8 cellular contexts compared by ENCODE assay signal in the genomic region with DNA sequence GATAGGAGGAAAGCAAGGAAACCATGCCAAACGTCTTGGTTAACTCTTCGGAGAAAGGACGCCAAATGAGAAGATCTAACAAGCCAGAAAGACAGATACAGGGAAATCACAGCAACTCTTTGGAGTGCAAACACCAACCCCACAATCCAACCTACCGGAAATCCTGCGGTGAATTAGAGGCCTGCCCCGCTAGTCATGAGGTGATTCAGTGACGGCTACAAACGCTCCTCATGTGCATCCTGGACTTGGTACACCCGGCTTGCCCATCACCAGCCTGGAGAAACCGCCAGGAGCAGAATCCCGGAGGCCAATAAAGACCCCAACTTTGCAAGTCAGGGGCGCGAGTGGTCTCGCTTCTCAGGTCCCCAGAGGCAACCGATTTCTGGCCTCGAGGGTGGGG. TPM values are rescaled to one million over a fixed set of nuclear protein-coding genes. Genes with fewer than 3 reads are reported as not detected.
DNase-seq lines count a peak whose midpoint lies in the region; ATAC-seq, FAIRE-seq and TF ChIP-seq lines count a peak whose summit lies in the region.
"Not testable (repeated sequence)": the region's sequence is repeated elsewhere in the genome, so short reads cannot be mapped to it uniquely, and the experiment has no call there.

No MANE protein-coding gene starts in this region.

- not testable (repeated sequence) for H4K20me1 ChIP-seq in OCI-LY3 (ENCODE audit: insufficient read depth, low read length); astrocyte (ENCODE audit: insufficient read depth, low read length)

- not testable (repeated sequence) for H3K4me1 Mint-ChIP-seq in activated CD4-positive, alpha-beta memory T cell treated with anti-CD3 and anti-CD28 coated beads for 36 hours (ENCODE audit: low read depth); astrocyte (ENCODE audit: low read depth, unreplicated experiment); natural killer cell treated with Interleukin-12 subunit alpha and Interleukin-12 subunit beta and Interleukin-15 and Interleukin-18, amount 100 ng/mL, for 72 hours (ENCODE audit: low read depth in 2 of 2)

- H3K4me2 ChIP-seq in OCI-LY3 (ENCODE audit: low read length) (peak overlapping the region; percentile 43; the same call in 1 of the 2 replicates), astrocyte (ENCODE audit: low read length) (peak overlapping the region; percentile 67)

- peak; percentile 33 for ATAC-seq in GM21825 (IDR thresholded peaks at IDR 0.05; ENCODE audit: unreplicated experiment)
- ATAC-seq in natural killer cell treated with Interleukin-12 subunit alpha and Interleukin-12 subunit beta and Interleukin-15 and Interleukin-18, amount 100 ng/mL, for 72 hours, result peak; percentile 71 to 79

- H3K27ac Mint-ChIP-seq in activated CD4-positive, alpha-beta memory T cell treated with anti-CD3 and anti-CD28 coated beads for 36 hours; astrocyte (ENCODE audit: unreplicated experiment); natural killer cell treated with Interleukin-12 subunit alpha and Interleukin-12 subunit beta and Interleukin-15 and Interleukin-18, amount 100 ng/mL, for 72 hours: not testable (repeated sequence)

- H3K4me3 ChIP-seq in BE2C (ENCODE audit: low read depth, low read length) (peak overlapping the region; percentile 48), OCI-LY3 (ENCODE audit: low read length) (peak overlapping the region; percentile 66), astrocyte (ENCODE audit: insufficient read depth, low read depth, low read length) (peak overlapping the region; percentile 46), fibroblast of the aortic adventitia (ENCODE audit: low read depth, low read length) (peak overlapping the region; percentile 54)

- H3K9ac ChIP-seq in OCI-LY3 (ENCODE audit: low read length), result not testable (repeated sequence)
- H3K9ac ChIP-seq in astrocyte (ENCODE audit: low read length), result peak overlapping the region; percentile 54

- POLR2A ChIA-PET in activated CD4-positive, alpha-beta memory T cell treated with anti-CD3 and anti-CD28 coated beads for 36 hours (lab: Charles Lee), result not testable (repeated sequence)

- not testable (repeated sequence) for H3K36me3 Mint-ChIP-seq in activated CD4-positive, alpha-beta memory T cell treated with anti-CD3 and anti-CD28 coated beads for 36 hours; astrocyte (ENCODE audit: low read depth, unreplicated experiment); natural killer cell treated with Interleukin-12 subunit alpha and Interleukin-12 subunit beta and Interleukin-15 and Interleukin-18, amount 100 ng/mL, for 72 hours

- not testable (repeated sequence) for DNase-seq in BE2C; astrocyte (ENCODE audit: low read depth); fibroblast of the aortic adventitia (ENCODE audit: low read depth); natural killer cell treated with Interleukin-12 subunit alpha and Interleukin-12 subunit beta and Interleukin-15 and Interleukin-18, amount 100 ng/mL, for 72 hours (ENCODE audit: low spot score)
- peak; percentile 67 for DNase-seq in activated CD4-positive, alpha-beta memory T cell treated with anti-CD3 and anti-CD28 coated beads for 36 hours
- DNase-seq in stimulated activated CD4-positive, alpha-beta T cell treated with anti-CD3 and anti-CD28 coated beads, TNF-alpha, amount 100 ng/mL, for 4 hours (ENCODE audit: low read depth in 3 of 3), result peak in 2 of 3 experiments; percentile 2 to 10

- H3K9me3 ChIP-seq in BE2C; OCI-LY3 (ENCODE audit: insufficient read depth, low read length); astrocyte (ENCODE audit: insufficient read depth, low read depth, low read length): not testable (repeated sequence)

- TF ChIP-seq CTCF in BE2C (IDR thresholded peaks at IDR 0.05; ENCODE audit: low read depth, low read length); OCI-LY3 (IDR thresholded peaks at IDR 0.05; ENCODE audit: low read depth, low read length); astrocyte (IDR thresholded peaks at IDR 0.05; ENCODE audit: insufficient read depth, low read depth, low read length); fibroblast of the aortic adventitia (IDR thresholded peaks at IDR 0.05; ENCODE audit: insufficient read depth, low read length): not testable (repeated sequence)

- not testable (repeated sequence) for FAIRE-seq in astrocyte (lab: Jason Lieb, UNC)

- not testable (repeated sequence) for H3K9me3 Mint-ChIP-seq in activated CD4-positive, alpha-beta memory T cell treated with anti-CD3 and anti-CD28 coated beads for 36 hours; astrocyte (ENCODE audit: unreplicated experiment); natural killer cell treated with Interleukin-12 subunit alpha and Interleukin-12 subunit beta and Interleukin-15 and Interleukin-18, amount 100 ng/mL, for 72 hours

- CTCF ChIA-PET in activated CD4-positive, alpha-beta memory T cell treated with anti-CD3 and anti-CD28 coated beads for 36 hours (lab: Charles Lee), result not testable (repeated sequence)

- not testable (repeated sequence) for H3K27me3 Mint-ChIP-seq in activated CD4-positive, alpha-beta memory T cell treated with anti-CD3 and anti-CD28 coated beads for 36 hours; astrocyte (ENCODE audit: low read depth, unreplicated experiment); natural killer cell treated with Interleukin-12 subunit alpha and Interleukin-12 subunit beta and Interleukin-15 and Interleukin-18, amount 100 ng/mL, for 72 hours

- H2AFZ ChIP-seq in OCI-LY3 (ENCODE audit: low read depth, low read length); astrocyte (ENCODE audit: low read depth, low read length): not testable (repeated sequence)

- not testable (repeated sequence) for H3K4me1 ChIP-seq in BE2C; OCI-LY3 (ENCODE audit: low read length); astrocyte (ENCODE audit: insufficient read depth, low read length)

- H3K4me3 Mint-ChIP-seq in activated CD4-positive, alpha-beta memory T cell treated with anti-CD3 and anti-CD28 coated beads for 36 hours, result peak overlapping the region; percentile 57
- H3K4me3 Mint-ChIP-seq in astrocyte (ENCODE audit: unreplicated experiment), result peak overlapping the region; percentile 82
- not testable (repeated sequence) for H3K4me3 Mint-ChIP-seq in natural killer cell treated with Interleukin-12 subunit alpha and Interleukin-12 subunit beta and Interleukin-15 and Interleukin-18, amount 100 ng/mL, for 72 hours

- H3K27me3 ChIP-seq in BE2C; OCI-LY3 (ENCODE audit: low read depth, low read length); astrocyte (ENCODE audit: insufficient read depth, low read length): not testable (repeated sequence)

- H3K79me2 ChIP-seq in OCI-LY3 (ENCODE audit: low read length); astrocyte (ENCODE audit: insufficient read depth, low read length): not testable (repeated sequence)

- H3K36me3 ChIP-seq in BE2C; OCI-LY3 (replicated peaks; ENCODE audit: low read depth, low read length); astrocyte (ENCODE audit: insufficient read depth, low read length): not testable (repeated sequence)

- H3K27ac ChIP-seq in OCI-LY3 (ENCODE audit: low read length); astrocyte (ENCODE audit: low read depth, low read length): not testable (repeated sequence)

- intact Hi-C loops in activated CD4-positive, alpha-beta memory T cell treated with anti-CD3 and anti-CD28 coated beads for 36 hours (cut with micrococcal nuclease), result not testable (repeated sequence)

RNA-seq across cellular contexts. Expression of a gene that starts 0.8 kb away (rescaled TPM):
- 22.2 TPM for polyA plus RNA-seq in BE2C (2012; ENCODE audit: insufficient read depth, insufficient read length, low read depth)
- total RNA-seq in activated CD4-positive, alpha-beta memory T cell treated with anti-CD3 and anti-CD28 coated beads for 36 hours, result 10 to 100 TPM; 22.0 to 24.3 TPM
- 18.5 and 19.5 TPM in 2 replicates for total RNA-seq in astrocyte
- total RNA-seq in fibroblast of the aortic adventitia (ENCODE audit: low replicate concordance), result 15.0 and 20.5 TPM in 2 replicates
- total RNA-seq in natural killer cell treated with Interleukin-12 subunit alpha and Interleukin-12 subunit beta and Interleukin-15 and Interleukin-18, amount 100 ng/mL, for 72 hours, result 10 to 100 TPM; 13.7 to 20.0 TPM
